In genomic region chr1:180231506-180232420, GRCh38 we compare ENCODE assay signal across 9 cellular contexts. TPM values are rescaled to one million over a fixed set of nuclear protein-coding genes. Genes with fewer than 3 reads are reported as not detected.
DNase-seq lines count a peak whose midpoint lies in the region; ATAC-seq and TF ChIP-seq lines count a peak whose summit lies in the region.
"Had no signal": no experiment of that assay in that cellular context is flagged by ENCODE, and none has a peak within 500 bp of the region (broad histone marks: within the 10 kb centered on the region; RNA-seq: fewer than 3 reads in every experiment).

No MANE protein-coding gene starts in this region.

- TF ChIP-seq CTCF in VCaP (conservative IDR thresholded peaks at IDR 0.05), result peak; percentile 18; the same call in 1 of the 2 replicates
- TF ChIP-seq CTCF in gastrocnemius medialis (IDR thresholded peaks at IDR 0.05 in 4 of 5, conservative IDR thresholded peaks at IDR 0.05 in 1 of 5), result no peak

- H3K4me1 ChIP-seq in gastrocnemius medialis, result peaks cover 23 to 41% of the 10 kb centered on the region in 2 donors

- ATAC-seq in gastrocnemius medialis, result peak in 1 of 2 donors; percentile 5

- H3K4me3 ChIP-seq in gastrocnemius medialis, result peak overlapping the region; percentile 61 to 66 (median 61)

- in situ Hi-C loops in gastrocnemius medialis (cut with MboI; ENCODE audit: low sequenced_read_pairs in 4 of 4), result no loop called here

- H3K27me3 ChIP-seq in gastrocnemius medialis, result peaks cover 93 to 100% (median 98%) of the 10 kb centered on the region in 3 donors

- DNase-seq in NCI-H1417 (lab: John Stamatoyannopoulos, UW) (peak in 2 of 3 experiments; percentile 63 to 65), NCI-H1417 treated with DMSO at 0.1 percent for 48 hours (lab: John Stamatoyannopoulos, UW) (no peak), LHCN-M2 (ENCODE audit: low read depth) (peak; percentile 36), germinal center (ENCODE audit: low spot score) (peak; percentile 63), gastrocnemius medialis (no peak), head of caudate nucleus (no peak), NCI-H510A (lab: John Stamatoyannopoulos, UW) (no peak)
- DNase-seq: DND-41 had no signal

- no peaks in the 10 kb centered on the region for H3K9me3 ChIP-seq in gastrocnemius medialis

- peak overlapping the region; percentile 66; the same call in 1 of the 2 replicates for H3K27ac ChIP-seq in VCaP
- no peak overlapping the region for H3K27ac ChIP-seq in gastrocnemius medialis

- H3K36me3 ChIP-seq in gastrocnemius medialis, result no peaks in the 10 kb centered on the region

- TF ChIP-seq POLR2A in gastrocnemius medialis (IDR thresholded peaks at IDR 0.05), result no peak

- intact Hi-C loops in gastrocnemius medialis (cut with DNase I; ENCODE audit: low total_unique reads), result no loop called here
- intact Hi-C loops in head of caudate nucleus (cut with DNase I), result no loop called here

RNA-seq across cellular contexts. Expression of gene LHX4, which starts 1.7 kb away (rescaled TPM):
- total RNA-seq in LHCN-M2 (2014; rRNA removed) (0.11 and 0.13 TPM in 2 replicates), gastrocnemius medialis (not detected)
- 0.19 TPM for polyA plus RNA-seq in LHCN-M2 (2012)

Comparison
In these comparisons a context has a peak if more than half of its experiments do, and no peak if none do; other contexts are left out.
1. DNase-seq: peak in NCI-H1417 (2 of 3), LHCN-M2 (single experiment) and germinal center (single experiment); none in NCI-H1417 treated with DMSO at 0.1 percent for 48 hours (single experiment), gastrocnemius medialis (0 of 2), head of caudate nucleus (0 of 42) and NCI-H510A (single experiment).